In the genomic region with DNA sequence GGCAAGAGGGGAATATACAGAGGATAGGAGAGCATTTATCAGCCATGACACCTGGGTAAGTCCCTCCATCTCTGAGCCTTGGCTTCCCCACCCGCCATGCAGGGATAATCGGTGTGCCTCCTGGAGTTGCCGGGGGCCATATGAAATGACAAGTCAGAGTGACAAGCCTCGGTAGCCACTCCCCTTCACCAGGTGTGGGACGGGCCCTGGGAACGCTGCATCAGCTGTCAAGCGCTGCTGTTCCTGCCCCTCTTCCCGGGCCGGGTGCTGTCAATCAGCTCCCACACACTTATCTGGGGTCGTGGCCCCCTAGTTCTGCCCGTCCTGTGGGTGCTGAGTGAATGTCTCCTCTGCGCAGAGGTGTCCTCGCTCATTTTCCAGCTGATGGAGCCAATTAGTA, we compare ENCODE assay signal across 29 cellular contexts.
"Had no signal": no experiment of that assay in that cellular context is flagged by ENCODE, and none has a peak within 500 bp of the region (broad histone marks: within the 10 kb centered on the region; RNA-seq: fewer than 3 reads in every experiment).

No MANE protein-coding gene starts in this region.

- FAIRE-seq: endothelial cell of umbilical vein, urothelium cell line had no signal

- H3K9me3 ChIP-seq: adrenal gland, ascending aorta, gastrocnemius medialis, right lobe of liver, suprapubic skin, tibial nerve had no signal

- H3K4me3 ChIP-seq: adrenal gland, ascending aorta, gastrocnemius medialis, right lobe of liver, skin epidermis, suprapubic skin, tibial nerve had no signal

- ATAC-seq: activated T-helper 17 cell treated with anti-CD3 and anti-CD28 coated beads, Interleukin-2, amount 50 U/mL, for 72 hours; gastrocnemius medialis; natural killer cell treated with Interleukin-12 subunit alpha and Interleukin-12 subunit beta and Interleukin-15 and Interleukin-18, amount 100 ng/mL, for 72 hours; right lobe of liver; stimulated activated effector memory CD8-positive, alpha-beta T cell treated with anti-CD3 and anti-CD28 coated beads, Interleukin-12 subunit alpha, Interleukin-12 subunit beta, amount 100 ng/mL, for 72 hours; stimulated activated naive CD8-positive, alpha-beta T cell treated with anti-CD3 and anti-CD28 coated beads, Interleukin-15, amount 100 ng/mL, for 72 hours; WTC11 had no signal

- DNase-seq: activated CD4-positive, alpha-beta T cell treated with anti-CD3 and anti-CD28 coated beads, Interleukin-2, amount 50 U/mL, for 4 hours; activated CD8-positive, alpha-beta memory T cell treated with anti-CD3 and anti-CD28 coated beads for 24 hours; activated CD8-positive, alpha-beta memory T cell treated with anti-CD3 and anti-CD28 coated beads, Interleukin-2, amount 50 U/mL, for 4 hours; activated naive CD4-positive, alpha-beta T cell; activated T-cell treated with anti-CD3 and anti-CD28 coated beads, Interleukin-2, amount 50 U/mL, for 24 hours; adrenal gland; brain microvascular endothelial cell; central memory CD4-positive, alpha-beta T cell; dermis blood vessel endothelial cell; effector memory CD4-positive, alpha-beta T cell; gastrocnemius medialis; hypothalamus; midbrain; nucleus accumbens; posterior cingulate gyrus; right lobe of liver; stimulated activated CD4-positive, alpha-beta T cell treated with anti-CD3 and anti-CD28 coated beads, Interleukin-2, amount 100 ng/mL, for 24 hours; stimulated activated naive CD8-positive, alpha-beta T cell treated with anti-CD3 and anti-CD28 coated beads, Interleukin-15, amount 100 ng/mL, for 72 hours; T-helper 9 cell had no signal

- H3K27ac ChIP-seq: adrenal gland, ascending aorta, brain microvascular endothelial cell, gastrocnemius medialis, right lobe of liver, skin epidermis, suprapubic skin, tibial nerve had no signal

- H3K27me3 ChIP-seq: adrenal gland, ascending aorta, right lobe of liver had no signal

- H3K4me1 ChIP-seq: adrenal gland, ascending aorta, gastrocnemius medialis, right lobe of liver, suprapubic skin, tibial nerve had no signal

- H3K36me3 ChIP-seq: adrenal gland, ascending aorta, brain microvascular endothelial cell, gastrocnemius medialis, right lobe of liver, suprapubic skin, tibial nerve had no signal
